Comparison of ENCODE assay signal across 8 cellular contexts in genomic region chr22:25067851-25068421, GRCh38.
DNase-seq lines count a peak whose midpoint lies in the region; ATAC-seq and TF ChIP-seq lines count a peak whose summit lies in the region.

No MANE protein-coding gene starts in this region.

- peak overlapping the region; percentile 49 for H3K27ac ChIP-seq in CD8-positive, alpha-beta memory T cell (ENCODE audit: low read depth, low read length)

- peak; percentile 77 to 95 (median 92) for DNase-seq in CD8-positive, alpha-beta memory T cell
- peak; percentile 82 for DNase-seq in activated CD4-positive, alpha-beta T cell treated with anti-CD3 and anti-CD28 coated beads, Interleukin-2, amount 50 U/mL, for 1 hour
- DNase-seq in effector CD4-positive, alpha-beta T cell = peak; percentile 81
- DNase-seq in stimulated activated CD4-positive, alpha-beta T cell treated with anti-CD3 and anti-CD28 coated beads, Interleukin-12 subunit alpha, Interleukin-12 subunit beta, amount 100 ng/mL, for 48 hours (ENCODE audit: low read depth in 2 of 3, low spot score in 1 of 3) = peak in 2 of 3 donors; percentile 59 to 65
- no peak for DNase-seq in erythroblast (lab: John Stamatoyannopoulos, UW)

- POLR2A ChIA-PET in CD8-positive, alpha-beta memory T cell (lab: Charles Lee) = interaction anchor here (0.6 to 1.6 kb wide), 5 partner anchors 8 to 43 kb away, joined by 4 to 8 read pairs (median 5); no protein-coding TSS in a partner anchor

- H3K4me1 ChIP-seq in CD8-positive, alpha-beta memory T cell (ENCODE audit: insufficient read depth, low read length) = peaks cover 83% of the 10 kb centered on the region

- CTCF ChIA-PET in CD8-positive, alpha-beta memory T cell (lab: Charles Lee) = interaction anchor here (0.9 to 5.5 kb wide), 7 partner anchors 10 to 44 kb away, joined by 3 to 70 read pairs (median 7); no protein-coding TSS in a partner anchor

- H3K9me3 Mint-ChIP-seq in CD8-positive, alpha-beta memory T cell = peaks cover 0 to 4% (median 0%) of the 10 kb centered on the region in 5 donors

- H3K36me3 Mint-ChIP-seq in CD8-positive, alpha-beta memory T cell = peaks cover 0 to 8% (median 0%) of the 10 kb centered on the region in 3 donors

- H3K27me3 ChIP-seq in CD8-positive, alpha-beta memory T cell (ENCODE audit: insufficient read depth, low read length, poor library complexity, severe bottlenecking) = no peaks in the 10 kb centered on the region

- H3K4me3 ChIP-seq in CD8-positive, alpha-beta memory T cell (ENCODE audit: low read length) = peak overlapping the region; percentile 29

- peak overlapping the region; percentile 81 to 98 (median 92) for H3K4me3 Mint-ChIP-seq in CD8-positive, alpha-beta memory T cell

- peaks cover 78 to 96% (median 85%) of the 10 kb centered on the region in 3 donors for H3K4me1 Mint-ChIP-seq in CD8-positive, alpha-beta memory T cell

- ATAC-seq in HG03039 (IDR thresholded peaks at IDR 0.05; ENCODE audit: unreplicated experiment) (no peak), HG03457 (IDR thresholded peaks at IDR 0.05; ENCODE audit: unreplicated experiment) (no peak), HG03520 (IDR thresholded peaks at IDR 0.05; ENCODE audit: unreplicated experiment) (no peak)

- peak overlapping the region; percentile 92 to 100 (median 98) for H3K27ac Mint-ChIP-seq in CD8-positive, alpha-beta memory T cell

- H3K9me3 ChIP-seq in CD8-positive, alpha-beta memory T cell (ENCODE audit: low read length) = no peaks in the 10 kb centered on the region

- no peaks in the 10 kb centered on the region for H3K36me3 ChIP-seq in CD8-positive, alpha-beta memory T cell (ENCODE audit: insufficient read depth, low read length)

- no peak for TF ChIP-seq POLR2A in erythroblast (IDR thresholded peaks at IDR 0.05; ENCODE audit: low read length)

- H3K27me3 Mint-ChIP-seq in CD8-positive, alpha-beta memory T cell = no peaks in the 10 kb centered on the region

Comparison
In these comparisons a context has a peak if more than half of its experiments do, and no peak if none do; other contexts are left out.
1. DNase-seq: peak in CD8-positive, alpha-beta memory T cell (5 of 5), activated CD4-positive, alpha-beta T cell treated with anti-CD3 and anti-CD28 coated beads, Interleukin-2, amount 50 U/mL, for 1 hour (single experiment), effector CD4-positive, alpha-beta T cell (single experiment) and stimulated activated CD4-positive, alpha-beta T cell treated with anti-CD3 and anti-CD28 coated beads, Interleukin-12 subunit alpha, Interleukin-12 subunit beta, amount 100 ng/mL, for 48 hours (2 of 3); none in erythroblast (0 of 2).